In genomic region chr18:23878336-23878900, GRCh38 we compare ENCODE assay signal across 30 cellular contexts.
"Had no signal": no experiment of that assay in that cellular context is flagged by ENCODE, and none has a peak within 500 bp of the region (broad histone marks: within the 10 kb centered on the region; RNA-seq: fewer than 3 reads in every experiment).

No MANE protein-coding gene starts in this region.

- DNase-seq: activated CD4-positive, alpha-beta T cell treated with anti-CD3 and anti-CD28 coated beads for 36 hours; activated CD4-positive, alpha-beta T cell treated with anti-CD3 and anti-CD28 coated beads, Interleukin-2, amount 10 ng/mL, durations not matched to agents 7 days and 5 days; activated CD4-positive, alpha-beta T cell treated with anti-CD3 and anti-CD28 coated beads, Interleukin-2, amount 50 U/mL, for 48 hours; activated gamma-delta T cell; activated naive CD4-positive, alpha-beta T cell treated with Interleukin-2 at 50 U/mL for 16 hours; activated naive CD8-positive, alpha-beta T cell treated with anti-CD3 and anti-CD28 coated beads, Interleukin-2, amount 10 ng/mL, durations not matched to agents 7 days and 5 days; activated T-cell treated with anti-CD3 and anti-CD28 coated beads, Interleukin-2, amount 50 U/mL, for 24 hours; adrenal gland; body of pancreas; central memory CD4-positive, alpha-beta T cell; NCI-H1048; NCI-H1105 treated with DMSO at 0.1 percent for 48 hours; NCI-H1436; NCI-H1694; NCI-H1930; NCI-H2081 treated with DMSO at 0.1 percent for 48 hours; NCI-H226; NCI-H524 treated with DMSO at 0.1 percent for 48 hours; NK-92 treated with Interleukin-12 subunit alpha and Interleukin-12 subunit beta, amount 100 ng/mL, for 24 hours; PC-9; SHP77; SJCRH30 had no signal

- ATAC-seq: activated CD4-positive, alpha-beta T cell treated with anti-CD3 and anti-CD28 coated beads for 36 hours; activated CD8-positive, alpha-beta T cell treated with anti-CD3 and anti-CD28 coated beads, Interleukin-2, amount 10 ng/mL, durations not matched to agents 7 days and 5 days; body of pancreas had no signal

- H3K27me3 Mint-ChIP-seq: activated CD4-positive, alpha-beta T cell treated with anti-CD3 and anti-CD28 coated beads for 36 hours; activated naive CD4-positive, alpha-beta T cell treated with anti-CD3 and anti-CD28 coated beads, Interleukin-2, amount 50 U/mL, for 24 hours; activated T-cell treated with anti-CD3 and anti-CD28 coated beads, Interleukin-2, amount 50 U/mL, for 24 hours had no signal

- H3K4me3 Mint-ChIP-seq: activated CD4-positive, alpha-beta T cell treated with anti-CD3 and anti-CD28 coated beads for 36 hours; activated CD4-positive, alpha-beta T cell treated with anti-CD3 and anti-CD28 coated beads, Interleukin-2, amount 10 ng/mL, durations not matched to agents 7 days and 5 days; activated CD8-positive, alpha-beta T cell treated with anti-CD3 and anti-CD28 coated beads, Interleukin-2, amount 10 ng/mL, durations not matched to agents 7 days and 5 days; activated naive CD4-positive, alpha-beta T cell treated with anti-CD3 and anti-CD28 coated beads, Interleukin-2, amount 50 U/mL, for 24 hours; activated naive CD8-positive, alpha-beta T cell treated with anti-CD3 and anti-CD28 coated beads, Interleukin-2, amount 10 ng/mL, durations not matched to agents 7 days and 5 days; activated T-cell treated with anti-CD3 and anti-CD28 coated beads, Interleukin-2, amount 50 U/mL, for 24 hours; T-helper 2 cell treated with Interferon-gamma antibody and Interleukin-4, amounts not matched to agents 5 μg/mL and 100 μg/mL, for 36 hours had no signal

- H3K9me3 ChIP-seq: adrenal gland, body of pancreas, SJCRH30 had no signal

- H3K27me3 ChIP-seq: adrenal gland, body of pancreas, SJCRH30 had no signal

- H3K36me3 ChIP-seq: adrenal gland, SJCRH30 had no signal

- H3K27ac ChIP-seq: adrenal gland, body of pancreas, PC-9, SJCRH30, SK-N-MC had no signal

- H3K4me2 ChIP-seq: PC-9 had no signal

- H3K4me3 ChIP-seq: adrenal gland, body of pancreas, PC-9, SJCRH30, SK-N-MC had no signal

- H3K9me3 Mint-ChIP-seq: activated CD4-positive, alpha-beta T cell treated with anti-CD3 and anti-CD28 coated beads, Interleukin-2, amount 10 ng/mL, durations not matched to agents 7 days and 5 days; activated naive CD4-positive, alpha-beta T cell treated with anti-CD3 and anti-CD28 coated beads, Interleukin-2, amount 50 U/mL, for 24 hours; activated naive CD8-positive, alpha-beta T cell treated with anti-CD3 and anti-CD28 coated beads, Interleukin-2, amount 10 ng/mL, durations not matched to agents 7 days and 5 days; activated T-cell treated with anti-CD3 and anti-CD28 coated beads, Interleukin-2, amount 50 U/mL, for 24 hours; activated T-helper 2 cell treated with anti-CD3 and anti-CD28 coated beads, Interferon-gamma antibody, Interleukin-2, Interleukin-4, amounts not matched to agents 10 μg/mL and 5 μg/mL and 100 μg/mL, durations not matched to agents 14 hours and 24 hours and 36 hours; T-helper 2 cell treated with Interferon-gamma antibody and Interleukin-4, amounts not matched to agents 5 μg/mL and 100 μg/mL, for 36 hours had no signal

- H3K36me3 Mint-ChIP-seq: activated naive CD4-positive, alpha-beta T cell treated with anti-CD3 and anti-CD28 coated beads, Interleukin-2, amount 50 U/mL, for 24 hours; activated naive CD8-positive, alpha-beta T cell treated with anti-CD3 and anti-CD28 coated beads, Interleukin-2, amount 10 ng/mL, durations not matched to agents 7 days and 5 days had no signal

- H2AFZ ChIP-seq: PC-9 had no signal

- FAIRE-seq: astrocyte, RCC 7860, TTC549 had no signal

- H3K27ac Mint-ChIP-seq: activated CD4-positive, alpha-beta T cell treated with anti-CD3 and anti-CD28 coated beads for 36 hours; activated CD4-positive, alpha-beta T cell treated with anti-CD3 and anti-CD28 coated beads, Interleukin-2, amount 10 ng/mL, durations not matched to agents 7 days and 5 days; activated CD8-positive, alpha-beta T cell treated with anti-CD3 and anti-CD28 coated beads, Interleukin-2, amount 10 ng/mL, durations not matched to agents 7 days and 5 days; activated naive CD4-positive, alpha-beta T cell treated with anti-CD3 and anti-CD28 coated beads, Interleukin-2, amount 50 U/mL, for 24 hours; activated naive CD8-positive, alpha-beta T cell treated with anti-CD3 and anti-CD28 coated beads, Interleukin-2, amount 10 ng/mL, durations not matched to agents 7 days and 5 days; activated T-cell treated with anti-CD3 and anti-CD28 coated beads, Interleukin-2, amount 50 U/mL, for 24 hours; activated T-helper 2 cell treated with anti-CD3 and anti-CD28 coated beads, Interferon-gamma antibody, Interleukin-2, Interleukin-4, amounts not matched to agents 10 μg/mL and 5 μg/mL and 100 μg/mL, durations not matched to agents 14 hours and 24 hours and 36 hours; T-helper 2 cell treated with Interferon-gamma antibody and Interleukin-4, amounts not matched to agents 5 μg/mL and 100 μg/mL, for 36 hours had no signal

- H3K4me1 ChIP-seq: adrenal gland, SJCRH30 had no signal
